ENCODE assay signal across 19 cellular contexts in genomic region chr19:38001158-38001781, GRCh38.
DNase-seq lines count a peak whose midpoint lies in the region; ATAC-seq, FAIRE-seq and TF ChIP-seq lines count a peak whose summit lies in the region.
"Had no signal": no experiment of that assay in that cellular context is flagged by ENCODE, and none has a peak within 500 bp of the region (broad histone marks: within the 10 kb centered on the region; RNA-seq: fewer than 3 reads in every experiment).

No MANE protein-coding gene starts in this region.

- H3K4me2 ChIP-seq in A549: no peak overlapping the region
- peak overlapping the region in 10 of 11 experiments; percentile 6 to 44 (median 16); a peak in 10 of 22 replicates for H3K4me2 ChIP-seq in BLaER1 treated with 17β-estradiol and CSF1 and Interleukin-3, amounts not matched to agents 10 nM and 100 nM

- no peaks in the 10 kb centered on the region for H3K9me3 ChIP-seq in A549
- H3K9me3 ChIP-seq in BLaER1 treated with 17β-estradiol and CSF1 and Interleukin-3, amounts not matched to agents 10 nM and 100 nM (replicated peaks in 1 of 11): no peaks in the 10 kb centered on the region
- H3K9me3 ChIP-seq: Peyer's patch had no signal

- H3K27ac Mint-ChIP-seq in endothelial cell (ENCODE audit: unreplicated experiment) (peak overlapping the region; percentile 51), osteocyte (ENCODE audit: unreplicated experiment) (no peak overlapping the region)
- no peak overlapping the region for H3K27ac Mint-ChIP-seq in activated T-cell treated with anti-CD3 and anti-CD28 coated beads, Interleukin-2, amount 50 U/mL, for 24 hours

- H3K27ac ChIP-seq in A549 (peak overlapping the region; percentile 34 to 75), RWPE1 (peak overlapping the region; percentile 70)
- H3K27ac ChIP-seq in BLaER1 treated with 17β-estradiol and CSF1 and Interleukin-3, amounts not matched to agents 10 nM and 100 nM: peak overlapping the region in 6 of 11 experiments; percentile 40 to 99 (median 52); a peak in 11 of 22 replicates
- H3K27ac ChIP-seq: Peyer's patch had no signal

- ATAC-seq in A549: no peak
- no peak for ATAC-seq in HG03342 (IDR thresholded peaks at IDR 0.05; ENCODE audit: unreplicated experiment)
- ATAC-seq: K562 had no signal

- no peak overlapping the region for H3K4me3 Mint-ChIP-seq in endothelial cell (ENCODE audit: unreplicated experiment)
- H3K4me3 Mint-ChIP-seq in osteocyte (ENCODE audit: unreplicated experiment): no peak overlapping the region
- H3K4me3 Mint-ChIP-seq in activated T-cell treated with anti-CD3 and anti-CD28 coated beads, Interleukin-2, amount 50 U/mL, for 24 hours: no peak overlapping the region

- H4K20me1 ChIP-seq in BLaER1 treated with 17β-estradiol and CSF1 and Interleukin-3, amounts not matched to agents 10 nM and 100 nM: no peaks in the 10 kb centered on the region

- TF ChIP-seq CTCF in A549 (IDR thresholded peaks at IDR 0.05): no peak
- TF ChIP-seq CTCF in RWPE1 (conservative IDR thresholded peaks at IDR 0.05; ENCODE audit: low read depth): no peak
- no peak for TF ChIP-seq CTCF in endothelial cell (IDR thresholded peaks at IDR 0.05; ENCODE audit: unreplicated experiment)
- no peak for TF ChIP-seq CTCF in osteocyte (IDR thresholded peaks at IDR 0.05)

- H3K4me1 ChIP-seq in A549: peaks cover 62% of the 10 kb centered on the region
- H3K4me1 ChIP-seq in BLaER1 treated with 17β-estradiol and CSF1 and Interleukin-3, amounts not matched to agents 10 nM and 100 nM: peaks cover 71 to 88% (median 81%) of the 10 kb centered on the region in 10 experiments

- CTCF ChIA-PET in A549 (lab: Yijun Ruan, JAX): interaction anchor here (0.6 to 26.6 kb wide), 9 partner anchors 9 to 99 kb away, joined by 3 to 391 read pairs (median 3); partner anchors contain the start of genes SIPA1L3 and WDR87
- CTCF ChIA-PET in RWPE1 (lab: Yijun Ruan, JAX): interaction anchor here (0.8 kb wide), 1 partner anchor 99 kb away, joined by 4 read pairs; no protein-coding TSS in a partner anchor

- no peak for TF ChIP-seq POLR2A in A549 (IDR thresholded peaks at IDR 0.05; ENCODE audit: low read length)

- H3K9me3 Mint-ChIP-seq in endothelial cell (ENCODE audit: unreplicated experiment) (no peaks in the 10 kb centered on the region), osteocyte (ENCODE audit: unreplicated experiment) (no peaks in the 10 kb centered on the region)
- H3K9me3 Mint-ChIP-seq in activated T-cell treated with anti-CD3 and anti-CD28 coated beads, Interleukin-2, amount 50 U/mL, for 24 hours: no peaks in the 10 kb centered on the region

- no peaks in the 10 kb centered on the region for H3K36me3 ChIP-seq in BLaER1 treated with 17β-estradiol and CSF1 and Interleukin-3, amounts not matched to agents 10 nM and 100 nM
- H3K36me3 ChIP-seq: Peyer's patch had no signal

- peaks cover 7% of the 10 kb centered on the region for H3K36me3 Mint-ChIP-seq in endothelial cell (ENCODE audit: low read depth, unreplicated experiment)
- H3K36me3 Mint-ChIP-seq in osteocyte (ENCODE audit: unreplicated experiment): no peaks in the 10 kb centered on the region
- no peaks in the 10 kb centered on the region for H3K36me3 Mint-ChIP-seq in activated T-cell treated with anti-CD3 and anti-CD28 coated beads, Interleukin-2, amount 50 U/mL, for 24 hours (ENCODE audit: low read depth)

- WGBS in A549 (ENCODE audit: missing lambda C conversion rate): 83% methylated on average over 5 of the region's 5 CpGs

- H3K4me1 Mint-ChIP-seq in endothelial cell (ENCODE audit: unreplicated experiment): peaks cover 20% of the 10 kb centered on the region
- peaks cover 36% of the 10 kb centered on the region for H3K4me1 Mint-ChIP-seq in osteocyte (ENCODE audit: unreplicated experiment)
- peaks cover 28% of the 10 kb centered on the region for H3K4me1 Mint-ChIP-seq in activated T-cell treated with anti-CD3 and anti-CD28 coated beads, Interleukin-2, amount 50 U/mL, for 24 hours (ENCODE audit: low read depth)

- no peak for TF ChIP-seq RAD21 in A549 (conservative IDR thresholded peaks at IDR 0.05 in 1 of 2, IDR thresholded peaks at IDR 0.05 in 1 of 2)

- DNase-seq in A549 (ENCODE audit: low read depth in 1 of 2, low spot score in 1 of 2) (no peak), RWPE1 (ENCODE audit: low spot score) (no peak), endothelial cell (ENCODE audit: low spot score) (no peak), mucosa of gallbladder (ENCODE audit: low spot score) (no peak), osteocyte (ENCODE audit: extremely low spot score, unreplicated experiment) (no peak)
- no peak for DNase-seq in activated T-cell treated with anti-CD3 and anti-CD28 coated beads, Interleukin-2, amount 50 U/mL, for 24 hours
- DNase-seq: COR-L47, DMS153, NCI-H1092 treated with DMSO at 0.1 percent for 48 hours, NCI-H187, NCI-H2171, NCI-H446 treated with DMSO at 0.1 percent for 48 hours, NCI-H748 treated with DMSO at 0.1 percent for 48 hours, Peyer's patch, SIG-M5 had no signal

- POLR2A ChIA-PET in A549 (lab: Yijun Ruan, JAX): no interaction called here
- POLR2A ChIA-PET in RWPE1 (lab: Yijun Ruan, JAX; ENCODE audit: low non-redundant PET): no interaction called here

- no peak for TF ChIP-seq EP300 in A549 (IDR thresholded peaks at IDR 0.05)

- FAIRE-seq in A549 (lab: Jason Lieb, UNC): no peak
- FAIRE-seq: HTR-8/SVneo, K562 had no signal

- H3K27me3 ChIP-seq in BLaER1 treated with 17β-estradiol and CSF1 and Interleukin-3, amounts not matched to agents 10 nM and 100 nM: no peaks in the 10 kb centered on the region
- H3K27me3 ChIP-seq: Peyer's patch had no signal

- H3K27me3 Mint-ChIP-seq in endothelial cell (ENCODE audit: unreplicated experiment) (peaks cover 6% of the 10 kb centered on the region), osteocyte (ENCODE audit: unreplicated experiment) (no peaks in the 10 kb centered on the region)
- no peaks in the 10 kb centered on the region for H3K27me3 Mint-ChIP-seq in activated T-cell treated with anti-CD3 and anti-CD28 coated beads, Interleukin-2, amount 50 U/mL, for 24 hours

- H3K9ac ChIP-seq in BLaER1 treated with 17β-estradiol and CSF1 and Interleukin-3, amounts not matched to agents 10 nM and 100 nM: 0 out of 22 replicates have a peak overlapping the region, but pooled peaks of 1 of the 11 experiments have one; percentile 6

- H3K4me3 ChIP-seq in A549: no peak overlapping the region
- no peak overlapping the region for H3K4me3 ChIP-seq in BLaER1 treated with 17β-estradiol and CSF1 and Interleukin-3, amounts not matched to agents 10 nM and 100 nM
- H3K4me3 ChIP-seq: K562, Peyer's patch had no signal

TF ChIP-seq in A549, 52 proteins besides CTCF, POLR2A, EP300 and RAD21:
- TF ChIP-seq FOSB (CRISPR knock-in tag; IDR thresholded peaks at IDR 0.05) (no peak), MAFK (IDR thresholded peaks at IDR 0.05; ENCODE audit: partially characterized antibody) (no peak), NR3C1 (IDR thresholded peaks at IDR 0.05) (no peak), HOXB13 (CRISPR knock-in tag; IDR thresholded peaks at IDR 0.05; ENCODE audit: low read depth) (no peak), HES2 (IDR thresholded peaks at IDR 0.05) (no peak), E2F6 (IDR thresholded peaks at IDR 0.05; ENCODE audit: borderline replicate concordance, low read depth) (no peak), JUNB (IDR thresholded peaks at IDR 0.05) (no peak), ELK1 (IDR thresholded peaks at IDR 0.05; ENCODE audit: low read depth, low read length) (no peak)
